12 cellular contexts compared by ENCODE assay signal in genomic region chr3:188881954-188882641, GRCh38.
A peak's percentile ranks its signal among the peaks of the same experiment; 100 is the strongest.
DNase-seq lines count a peak whose midpoint lies in the region; ATAC-seq, FAIRE-seq and TF ChIP-seq lines count a peak whose summit lies in the region.
"Had no signal": no experiment of that assay in that cellular context is flagged by ENCODE, and none has a peak within 500 bp of the region (broad histone marks: within the 10 kb centered on the region; RNA-seq: fewer than 3 reads in every experiment).

No MANE protein-coding gene starts in this region.

- H4K20me1 ChIP-seq in HepG2 (ENCODE audit: insufficient read depth, low read length) = no peaks in the 10 kb centered on the region

- no peak for TF ChIP-seq RAD21 in HepG2 (CRISPR knock-in tag; IDR thresholded peaks at IDR 0.05)

- H3K27me3 ChIP-seq in ACC112 (ENCODE audit: insufficient read depth, low read length) (no peaks in the 10 kb centered on the region), HepG2 (ENCODE audit: control insufficient read depth in 1 of 2, insufficient read depth in 2 of 2, low read length in 2 of 2) (no peaks in the 10 kb centered on the region), transverse colon (no peaks in the 10 kb centered on the region)
- H3K27me3 ChIP-seq: SJCRH30 had no signal

- TF ChIP-seq POLR2A in HepG2 (IDR thresholded peaks at IDR 0.05; ENCODE audit: insufficient read depth in 1 of 2, low read depth in 2 of 2, low read length in 2 of 2) = no peak
- no peak for TF ChIP-seq POLR2A in transverse colon (IDR thresholded peaks at IDR 0.05)

- no peak for TF ChIP-seq EP300 in HepG2 (IDR thresholded peaks at IDR 0.05; ENCODE audit: low read depth in 2 of 2, low read length in 2 of 2)
- TF ChIP-seq EP300 in HepG2 (CRISPR knock-in tag; IDR thresholded peaks at IDR 0.05; ENCODE audit: borderline replicate concordance) = no peak
- TF ChIP-seq EP300 in transverse colon (IDR thresholded peaks at IDR 0.05; ENCODE audit: low read depth) = no peak

- FAIRE-seq in HepG2 (lab: Jason Lieb, UNC) = no peak

- H3K79me2 ChIP-seq in ACC112 (ENCODE audit: control insufficient read depth, insufficient read depth, low read length, unreplicated experiment) (no peaks in the 10 kb centered on the region), HepG2 (ENCODE audit: insufficient read depth, low read length) (no peaks in the 10 kb centered on the region)
- H3K79me2 ChIP-seq: parathyroid adenoma had no signal

- H3K4me1 ChIP-seq in ACC112 (ENCODE audit: control insufficient read depth, insufficient read depth, low read length, unreplicated experiment) (peaks cover 25% of the 10 kb centered on the region), HepG2 (ENCODE audit: insufficient read depth, low read length) (peaks cover 26% of the 10 kb centered on the region), transverse colon (peaks cover 0 to 7% (median 0%) of the 10 kb centered on the region in 4 donors)
- H3K4me1 ChIP-seq: parathyroid adenoma, SJCRH30 had no signal

- H3K27ac ChIP-seq in ACC112 (ENCODE audit: low read depth, low read length) (peak overlapping the region; percentile 92), HepG2 (ENCODE audit: extremely low read length, insufficient read depth, low read length) (peak overlapping the region; percentile 62), transverse colon (no peak overlapping the region)
- H3K27ac ChIP-seq: parathyroid adenoma, SJCRH30 had no signal

- POLR2A ChIA-PET in HepG2 (lab: Yijun Ruan, JAX) = interaction anchor here (2.1 kb wide), 2 partner anchors 43 to 136 kb away, joined by 8 to 10 read pairs; no protein-coding TSS in a partner anchor

- ATAC-seq in HepG2 (no peak), HG03342 (IDR thresholded peaks at IDR 0.05; ENCODE audit: unreplicated experiment) (no peak)

- no peak overlapping the region for H3K9ac ChIP-seq in HepG2 (ENCODE audit: insufficient read depth, low read depth, low read length)
- H3K9ac ChIP-seq: parathyroid adenoma had no signal

- CTCF ChIA-PET in HepG2 (lab: Yijun Ruan, JAX; ENCODE audit: low intra/inter-chr PET ratio, low total read pairs) = no interaction called here

- peak; percentile 84 for DNase-seq in HS-5 (ENCODE audit: low read depth)
- DNase-seq in astrocyte of the spinal cord (ENCODE audit: low read depth, low spot score) = peak; percentile 88
- peak; percentile 24 for DNase-seq in HepG2 (ENCODE audit: low spot score)
- DNase-seq in stimulated activated naive CD4-positive, alpha-beta T cell (lab: John Stamatoyannopoulos, UW) = no peak
- no peak for DNase-seq in transverse colon
- no peak for DNase-seq in NOMO-1 (lab: John Stamatoyannopoulos, UW; ENCODE audit: unreplicated experiment in 2 of 2)
- DNase-seq: caudate nucleus, NCI-H1694 treated with DMSO at 0.1 percent for 48 hours, SJCRH30 had no signal

- H3K4me3 ChIP-seq in ACC112 (ENCODE audit: low read depth, low read length) = peak overlapping the region; percentile 39
- no peak overlapping the region for H3K4me3 ChIP-seq in astrocyte of the spinal cord (ENCODE audit: low read depth, low read length)
- H3K4me3 ChIP-seq in HepG2 (replicated peaks in 1 of 3; ENCODE audit: insufficient read depth in 1 of 3, low read depth in 2 of 3, low read length in 3 of 3) = no peak overlapping the region
- no peak overlapping the region for H3K4me3 ChIP-seq in transverse colon
- H3K4me3 ChIP-seq: SJCRH30 had no signal

- H3K9me3 ChIP-seq in HepG2 (ENCODE audit: low read length) (no peaks in the 10 kb centered on the region), transverse colon (no peaks in the 10 kb centered on the region)
- H3K9me3 ChIP-seq: SJCRH30 had no signal

- H3K36me3 ChIP-seq in ACC112 (ENCODE audit: insufficient read depth, low read length) (peaks cover 15% of the 10 kb centered on the region; the same call in 1 of the 2 replicates), HepG2 (replicated peaks in 1 of 2; ENCODE audit: control insufficient read depth in 1 of 2, insufficient read depth in 2 of 2, low read length in 2 of 2) (peaks cover 5 to 8% of the 10 kb centered on the region in 2 experiments; a peak in 2 of 5 replicates), transverse colon (peaks cover 0 to 25% (median 0%) of the 10 kb centered on the region in 4 donors)
- H3K36me3 ChIP-seq: SJCRH30 had no signal

- H3K4me2 ChIP-seq in HepG2 (ENCODE audit: low read depth, low read length) = no peak overlapping the region

- intact Hi-C loops in HepG2 (cut with micrococcal nuclease; ENCODE audit: unreplicated experiment) = loop anchor here (2.0 to 10.0 kb wide), 2 partner anchors 43 to 1443 kb away; partner anchors contain the start of gene CLDN1
- intact Hi-C loops in transverse colon (cut with DNase I; ENCODE audit: low total_unique reads) = no loop called here

- no peak for TF ChIP-seq CTCF in astrocyte of the spinal cord (IDR thresholded peaks at IDR 0.05; ENCODE audit: low read depth, low read length)
- no peak for TF ChIP-seq CTCF in HepG2 (CRISPR knock-in tag; IDR thresholded peaks at IDR 0.05)
- TF ChIP-seq CTCF in transverse colon (IDR thresholded peaks at IDR 0.05) = no peak

- no TSS peak for BruUV-seq in HepG2 (replicated peaks; lab: Mats Ljungman, UMichigan)

- in situ Hi-C loops in astrocyte of the spinal cord (cut with HindIII; ENCODE audit: low sequenced_read_pairs) (no loop called here), HepG2 (cut with HindIII; ENCODE audit: extremely low pct_ligation_motif_present, low pct_unique_long_range_greater_than_20kb) (no loop called here), transverse colon (cut with MboI; ENCODE audit: low pct_ligation_motif_present in 1 of 4, low pct_unique_long_range_greater_than_20kb in 1 of 4, low sequenced_read_pairs in 3 of 4) (no loop called here)

- H2AFZ ChIP-seq in ACC112 (ENCODE audit: low read length, unreplicated experiment) = no peak overlapping the region
- no peak overlapping the region for H2AFZ ChIP-seq in HepG2 (ENCODE audit: low read length)
- H2AFZ ChIP-seq: parathyroid adenoma had no signal

TF ChIP-seq in HepG2, 621 proteins besides CTCF, POLR2A, EP300 and RAD21:
- TF ChIP-seq HOXA3 (CRISPR knock-in tag; IDR thresholded peaks at IDR 0.05) = no peak
- no peak for TF ChIP-seq ISL2 (CRISPR knock-in tag; IDR thresholded peaks at IDR 0.05)
- no peak for TF ChIP-seq ZFP36 (IDR thresholded peaks at IDR 0.05; ENCODE audit: borderline replicate concordance, low read depth, low read length, partially characterized antibody)
- no peak for TF ChIP-seq ZFP91 (CRISPR knock-in tag; IDR thresholded peaks at IDR 0.05; ENCODE audit: borderline replicate concordance)
- TF ChIP-seq JARID2 (CRISPR knock-in tag; IDR thresholded peaks at IDR 0.05; ENCODE audit: insufficient replicate concordance) = no peak
- no peak for TF ChIP-seq SAFB2 (CRISPR knock-in tag; IDR thresholded peaks at IDR 0.05; ENCODE audit: borderline replicate concordance, low read depth)
- TF ChIP-seq ZNF335 (CRISPR knock-in tag; IDR thresholded peaks at IDR 0.05) = no peak
- no peak for TF ChIP-seq ZFP1 (CRISPR knock-in tag; IDR thresholded peaks at IDR 0.05)
- TF ChIP-seq, protein P1, sequence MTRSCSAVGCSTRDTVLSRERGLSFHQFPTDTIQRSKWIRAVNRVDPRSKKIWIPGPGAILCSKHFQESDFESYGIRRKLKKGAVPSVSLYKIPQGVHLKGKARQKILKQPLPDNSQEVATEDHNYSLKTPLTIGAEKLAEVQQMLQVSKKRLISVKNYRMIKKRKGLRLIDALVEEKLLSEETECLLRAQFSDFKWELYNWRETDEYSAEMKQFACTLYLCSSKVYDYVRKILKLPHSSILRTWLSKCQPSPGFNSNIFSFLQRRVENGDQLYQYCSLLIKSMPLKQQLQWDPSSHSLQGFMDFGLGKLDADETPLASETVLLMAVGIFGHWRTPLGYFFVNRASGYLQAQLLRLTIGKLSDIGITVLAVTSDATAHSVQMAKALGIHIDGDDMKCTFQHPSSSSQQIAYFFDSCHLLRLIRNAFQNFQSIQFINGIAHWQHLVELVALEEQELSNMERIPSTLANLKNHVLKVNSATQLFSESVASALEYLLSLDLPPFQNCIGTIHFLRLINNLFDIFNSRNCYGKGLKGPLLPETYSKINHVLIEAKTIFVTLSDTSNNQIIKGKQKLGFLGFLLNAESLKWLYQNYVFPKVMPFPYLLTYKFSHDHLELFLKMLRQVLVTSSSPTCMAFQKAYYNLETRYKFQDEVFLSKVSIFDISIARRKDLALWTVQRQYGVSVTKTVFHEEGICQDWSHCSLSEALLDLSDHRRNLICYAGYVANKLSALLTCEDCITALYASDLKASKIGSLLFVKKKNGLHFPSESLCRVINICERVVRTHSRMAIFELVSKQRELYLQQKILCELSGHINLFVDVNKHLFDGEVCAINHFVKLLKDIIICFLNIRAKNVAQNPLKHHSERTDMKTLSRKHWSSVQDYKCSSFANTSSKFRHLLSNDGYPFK (CRISPR knock-in tag; IDR thresholded peaks at IDR 0.05; ENCODE audit: borderline replicate concordance) = no peak
- no peak for TF ChIP-seq SMYD3 (CRISPR knock-in tag; IDR thresholded peaks at IDR 0.05)
- no peak for TF ChIP-seq ZNF761 (CRISPR knock-in tag; conservative IDR thresholded peaks at IDR 0.05)
- TF ChIP-seq RXRB (CRISPR knock-in tag; IDR thresholded peaks at IDR 0.05; ENCODE audit: borderline replicate concordance) = no peak
- no peak for TF ChIP-seq IKZF4 (CRISPR knock-in tag; IDR thresholded peaks at IDR 0.05; ENCODE audit: borderline replicate concordance, low read depth, not compliant biosample characterization)
- TF ChIP-seq ZNF709 (CRISPR knock-in tag; IDR thresholded peaks at IDR 0.05) = no peak
- TF ChIP-seq ZNF331 (CRISPR knock-in tag; IDR thresholded peaks at IDR 0.05) = no peak
- TF ChIP-seq PHF5A (CRISPR knock-in tag; IDR thresholded peaks at IDR 0.05; ENCODE audit: low read depth, unreplicated experiment) = no peak
- no peak for TF ChIP-seq HMG20A (CRISPR knock-in tag; IDR thresholded peaks at IDR 0.05; ENCODE audit: borderline replicate concordance)

Comparison
In these comparisons a context has a peak if more than half of its experiments do, and no peak if none do; other contexts are left out.
1. H3K27ac ChIP-seq: peak in ACC112 (single experiment) and HepG2 (single experiment); none in transverse colon (0 of 4).
2. DNase-seq: peak in HS-5 (single experiment), astrocyte of the spinal cord (single experiment) and HepG2 (single experiment); none in stimulated activated naive CD4-positive, alpha-beta T cell (0 of 6), transverse colon (single experiment) and NOMO-1 (0 of 2).